Comparison of ENCODE assay signal across 16 cellular contexts in the genomic region with DNA sequence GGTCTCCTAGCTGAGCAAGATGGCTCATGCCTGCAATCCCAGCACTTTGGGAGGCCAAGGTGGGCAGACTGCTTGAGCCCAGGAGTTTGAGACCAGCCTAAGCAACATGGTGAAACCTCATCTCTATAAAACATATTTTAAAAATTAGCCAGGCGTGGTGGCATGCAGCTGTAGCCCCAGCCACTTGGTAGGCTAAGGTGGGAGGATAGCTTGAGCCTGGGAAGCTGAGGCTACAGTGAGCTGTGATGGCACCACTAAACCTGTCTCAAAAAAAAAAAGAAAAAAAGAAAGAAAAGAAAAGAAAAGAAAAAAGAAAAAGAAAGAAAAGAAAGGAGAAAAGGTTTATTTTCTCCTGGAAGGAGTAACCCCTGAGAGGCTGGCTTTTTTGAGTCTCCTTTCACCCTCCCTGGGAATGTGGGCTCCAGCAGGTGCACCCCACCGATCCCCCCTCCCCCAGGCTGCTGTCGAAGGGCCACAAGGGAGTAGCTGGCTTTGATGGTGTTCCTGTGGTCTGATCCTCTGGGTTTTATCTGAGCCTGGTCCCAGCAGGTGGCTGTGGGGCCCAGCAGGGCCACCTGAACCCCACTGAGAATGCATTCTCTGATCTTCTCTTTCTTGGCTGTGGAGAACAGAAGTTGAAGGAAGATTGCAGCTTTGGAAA.
"Had no signal": no experiment of that assay in that cellular context is flagged by ENCODE, and none has a peak within 500 bp of the region (broad histone marks: within the 10 kb centered on the region; RNA-seq: fewer than 3 reads in every experiment).

No MANE protein-coding gene starts in this region.

- H3K4me1 ChIP-seq: gastroesophageal sphincter, lower lobe of right lung, vagina had no signal

- H3K9me3 ChIP-seq: gastroesophageal sphincter, lower lobe of right lung, tibial nerve, vagina had no signal

- H3K4me3 Mint-ChIP-seq: activated CD8-positive, alpha-beta T cell treated with anti-CD3 and anti-CD28 coated beads for 36 hours; stimulated activated memory B cell treated with anti-CD40 and anti-IgM and Interleukin-4, amounts not matched to agents 10 μg/mL and 1 μg/mL and 100 μg/mL, for 72 hours had no signal

- DNase-seq: activated CD8-positive, alpha-beta memory T cell treated with anti-CD3 and anti-CD28 coated beads, Interleukin-2, amount 50 U/mL, for 4 hours; activated CD8-positive, alpha-beta T cell treated with anti-CD3 and anti-CD28 coated beads for 36 hours; activated naive CD4-positive, alpha-beta T cell; cortex of kidney; effector CD8-positive, alpha-beta T cell; hypothalamus; left cardiac atrium; lower lobe of right lung; midbrain; small intestine; T-helper 9 cell had no signal

- H3K27ac Mint-ChIP-seq: activated CD8-positive, alpha-beta T cell treated with anti-CD3 and anti-CD28 coated beads for 36 hours; stimulated activated memory B cell treated with anti-CD40 and anti-IgM and Interleukin-4, amounts not matched to agents 10 μg/mL and 1 μg/mL and 100 μg/mL, for 72 hours had no signal

- H3K27me3 Mint-ChIP-seq: activated CD8-positive, alpha-beta T cell treated with anti-CD3 and anti-CD28 coated beads for 36 hours had no signal

- H3K36me3 ChIP-seq: gastroesophageal sphincter, lower lobe of right lung, tibial nerve, vagina had no signal

- H3K9me3 Mint-ChIP-seq: activated CD8-positive, alpha-beta T cell treated with anti-CD3 and anti-CD28 coated beads for 36 hours; stimulated activated memory B cell treated with anti-CD40 and anti-IgM and Interleukin-4, amounts not matched to agents 10 μg/mL and 1 μg/mL and 100 μg/mL, for 72 hours had no signal

- H3K4me3 ChIP-seq: gastroesophageal sphincter, lower lobe of right lung, tibial nerve, vagina had no signal

- H3K27me3 ChIP-seq: tibial nerve, vagina had no signal

- H3K27ac ChIP-seq: epithelial cell of prostate, gastroesophageal sphincter, lower lobe of right lung, tibial nerve, vagina had no signal

- H3K36me3 Mint-ChIP-seq: stimulated activated memory B cell treated with anti-CD40 and anti-IgM and Interleukin-4, amounts not matched to agents 10 μg/mL and 1 μg/mL and 100 μg/mL, for 72 hours had no signal
